ENCODE assay signal across 10 cellular contexts in the genomic region with DNA sequence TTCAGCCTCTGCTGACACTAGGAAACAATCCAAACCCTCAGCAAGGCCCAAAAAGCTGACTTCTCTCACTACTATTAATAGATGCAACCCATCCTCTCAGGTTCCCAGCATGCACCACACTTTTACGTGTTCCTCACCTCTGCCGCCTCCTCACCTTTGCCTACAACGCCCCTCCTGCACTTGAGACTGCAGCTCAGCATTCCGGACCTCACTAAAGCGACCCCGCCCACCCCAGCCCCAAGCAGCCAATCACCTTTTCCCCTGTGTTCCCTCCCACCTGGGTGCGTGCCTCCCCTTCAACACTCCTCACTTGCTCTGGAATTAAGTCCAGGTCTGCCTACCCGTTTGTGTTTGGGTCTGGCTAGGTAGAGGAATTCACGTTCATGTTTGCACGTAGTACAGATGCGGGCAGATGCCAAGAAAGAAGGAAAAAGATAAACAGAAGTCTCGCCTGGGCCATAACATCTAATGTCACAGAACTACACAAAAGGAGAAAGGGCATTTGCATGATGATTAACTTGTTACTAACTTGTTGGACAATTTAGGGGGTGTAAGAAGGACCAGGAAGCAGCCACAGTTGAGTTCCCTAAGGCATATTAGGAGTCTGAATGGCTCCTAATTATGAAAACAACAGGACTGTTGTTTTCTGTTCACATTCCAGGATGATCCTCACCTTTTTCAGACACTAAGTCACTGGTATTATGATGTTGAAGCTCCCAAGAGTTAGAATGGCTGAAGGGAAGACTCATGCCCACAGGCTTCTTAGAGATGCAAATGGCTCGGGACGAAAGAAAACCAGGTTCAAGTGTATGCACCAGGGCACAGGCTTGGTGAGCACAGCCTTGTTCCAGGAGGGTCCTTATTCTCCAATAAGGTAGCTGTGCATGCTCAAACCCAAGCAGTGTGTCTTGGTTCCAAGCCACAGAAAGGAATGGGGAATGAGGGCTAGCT.
DNase-seq lines count a peak whose midpoint lies in the region; ATAC-seq and TF ChIP-seq lines count a peak whose summit lies in the region.
"Had no signal": no experiment of that assay in that cellular context is flagged by ENCODE, and none has a peak within 500 bp of the region (broad histone marks: within the 10 kb centered on the region; RNA-seq: fewer than 3 reads in every experiment).

No MANE protein-coding gene starts in this region.

- no peaks in the 10 kb centered on the region for H3K27me3 ChIP-seq in fibroblast of lung (ENCODE audit: control insufficient read depth, insufficient read depth, low read length)

- H3K36me3 Mint-ChIP-seq in MCF 10A (ENCODE audit: insufficient read depth, unreplicated experiment) = peaks cover 7% of the 10 kb centered on the region
- no peaks in the 10 kb centered on the region for H3K36me3 Mint-ChIP-seq in effector memory CD8-positive, alpha-beta T cell (ENCODE audit: insufficient read depth)

- no peak overlapping the region for H3K9ac ChIP-seq in fibroblast of lung (ENCODE audit: insufficient read depth, low read length)

- CTCF ChIA-PET in MCF 10A (lab: Yijun Ruan, JAX) = interaction anchor here (0.6 to 1.0 kb wide), 4 partner anchors 17 to 154 kb away, joined by 3 read pairs; no protein-coding TSS in a partner anchor

- peaks cover 14% of the 10 kb centered on the region for H3K79me2 ChIP-seq in fibroblast of lung (ENCODE audit: control insufficient read depth, insufficient read depth, low read length)

- BruUV-seq in MCF 10A (replicated peaks; lab: Mats Ljungman, UMichigan) = no TSS peak

- no peak overlapping the region for H3K4me3 Mint-ChIP-seq in MCF 10A (ENCODE audit: unreplicated experiment)
- H3K4me3 Mint-ChIP-seq in effector memory CD8-positive, alpha-beta T cell = no peak overlapping the region
- H3K4me3 Mint-ChIP-seq: activated T-cell treated with anti-CD3 and anti-CD28 coated beads, Interleukin-2, amount 50 U/mL, for 4 hours had no signal

- no peaks in the 10 kb centered on the region for H3K36me3 ChIP-seq in fibroblast of lung (ENCODE audit: control insufficient read depth, insufficient read depth, low read length)

- intact Hi-C loops in MCF 10A (cut with micrococcal nuclease) = no loop called here

- H3K27ac Mint-ChIP-seq in MCF 10A (ENCODE audit: low read depth, unreplicated experiment) = no peak overlapping the region
- no peak overlapping the region for H3K27ac Mint-ChIP-seq in effector memory CD8-positive, alpha-beta T cell

- DNase-seq in T47D (ENCODE audit: low read depth in 1 of 2, low spot score in 1 of 2) (peak; percentile 37 to 76), MCF 10A (ENCODE audit: unreplicated experiment) (no peak), fibroblast of lung (ENCODE audit: low read depth in 2 of 2) (peak in 1 of 2 donors; percentile 42), mesenteric fat pad (ENCODE audit: low spot score) (peak; percentile 12), activated gamma-delta T cell (lab: John Stamatoyannopoulos, UW) (no peak), mucosa of gallbladder (ENCODE audit: low spot score) (no peak)
- no peak for DNase-seq in effector memory CD8-positive, alpha-beta T cell
- DNase-seq: activated T-cell treated with anti-CD3 and anti-CD28 coated beads, Interleukin-2, amount 50 U/mL, for 4 hours; NCI-H2171 had no signal

- no peaks in the 10 kb centered on the region for H3K9me3 Mint-ChIP-seq in MCF 10A (ENCODE audit: unreplicated experiment)
- no peaks in the 10 kb centered on the region for H3K9me3 Mint-ChIP-seq in effector memory CD8-positive, alpha-beta T cell
- H3K9me3 Mint-ChIP-seq: activated T-cell treated with anti-CD3 and anti-CD28 coated beads, Interleukin-2, amount 50 U/mL, for 4 hours had no signal

- peak overlapping the region in 2 of 4 experiments; percentile 23 to 38 for H3K4me3 ChIP-seq in fibroblast of lung (replicated peaks in 1 of 4; ENCODE audit: control extremely low read depth in 1 of 4, insufficient read depth in 1 of 4, low read depth in 3 of 4, low read length in 4 of 4)

- peaks cover 36% of the 10 kb centered on the region for H3K4me1 ChIP-seq in fibroblast of lung (ENCODE audit: control insufficient read depth, extremely low read depth, insufficient read depth, low read length)

- H4K20me1 ChIP-seq in fibroblast of lung (ENCODE audit: control insufficient read depth, extremely low read depth, insufficient read depth, low read length) = no peaks in the 10 kb centered on the region

- no peak for ATAC-seq in effector memory CD8-positive, alpha-beta T cell (replicated peaks)
- ATAC-seq in GM18867 (IDR thresholded peaks at IDR 0.05; ENCODE audit: unreplicated experiment) = no peak
- ATAC-seq: activated T-cell treated with anti-CD3 and anti-CD28 coated beads, Interleukin-2, amount 50 U/mL, for 4 hours had no signal

- POLR2A ChIA-PET in MCF 10A (lab: Yijun Ruan, JAX) = interaction anchor here (0.7 to 1.8 kb wide), 4 partner anchors 9 to 154 kb away, joined by 3 to 5 read pairs (median 3); no protein-coding TSS in a partner anchor

- no peak overlapping the region for H2AFZ ChIP-seq in fibroblast of lung (ENCODE audit: low read length)

- no peaks in the 10 kb centered on the region for H3K9me3 ChIP-seq in fibroblast of lung (ENCODE audit: control insufficient read depth, insufficient read depth, low read depth, low read length)

- peaks cover 58% of the 10 kb centered on the region for H3K4me1 Mint-ChIP-seq in MCF 10A (ENCODE audit: insufficient read depth, unreplicated experiment)
- H3K4me1 Mint-ChIP-seq in effector memory CD8-positive, alpha-beta T cell (ENCODE audit: low read depth in 2 of 2) = peaks cover 23 to 50% of the 10 kb centered on the region in 2 donors

- peak overlapping the region; percentile 68 for H3K4me2 ChIP-seq in fibroblast of lung (ENCODE audit: extremely low read depth, insufficient read depth, low read length)

- no peaks in the 10 kb centered on the region for H3K27me3 Mint-ChIP-seq in MCF 10A (ENCODE audit: insufficient read depth, unreplicated experiment)
- no peaks in the 10 kb centered on the region for H3K27me3 Mint-ChIP-seq in effector memory CD8-positive, alpha-beta T cell

- no peak for TF ChIP-seq CTCF in MCF 10A (IDR thresholded peaks at IDR 0.05; ENCODE audit: unreplicated experiment)
- no peak for TF ChIP-seq CTCF in fibroblast of lung (conservative IDR thresholded peaks at IDR 0.05 in 1 of 2, IDR thresholded peaks at IDR 0.05 in 1 of 2; ENCODE audit: low read depth in 1 of 2, low read length in 2 of 2)

- H3K27ac ChIP-seq in fibroblast of lung (ENCODE audit: insufficient read depth, low read length) = peak overlapping the region; percentile 66

- in situ Hi-C loops in T47D (cut with HindIII; ENCODE audit: low pct_unique_long_range_greater_than_20kb, low sequenced_read_pairs) = no loop called here

Comparison
In these comparisons a context has a peak if more than half of its experiments do, and no peak if none do; other contexts are left out.
1. DNase-seq: peak in T47D (2 of 2) and mesenteric fat pad (single experiment); none in MCF 10A (single experiment), activated gamma-delta T cell (single experiment), mucosa of gallbladder (single experiment) and effector memory CD8-positive, alpha-beta T cell (0 of 3).